In the genomic region with DNA sequence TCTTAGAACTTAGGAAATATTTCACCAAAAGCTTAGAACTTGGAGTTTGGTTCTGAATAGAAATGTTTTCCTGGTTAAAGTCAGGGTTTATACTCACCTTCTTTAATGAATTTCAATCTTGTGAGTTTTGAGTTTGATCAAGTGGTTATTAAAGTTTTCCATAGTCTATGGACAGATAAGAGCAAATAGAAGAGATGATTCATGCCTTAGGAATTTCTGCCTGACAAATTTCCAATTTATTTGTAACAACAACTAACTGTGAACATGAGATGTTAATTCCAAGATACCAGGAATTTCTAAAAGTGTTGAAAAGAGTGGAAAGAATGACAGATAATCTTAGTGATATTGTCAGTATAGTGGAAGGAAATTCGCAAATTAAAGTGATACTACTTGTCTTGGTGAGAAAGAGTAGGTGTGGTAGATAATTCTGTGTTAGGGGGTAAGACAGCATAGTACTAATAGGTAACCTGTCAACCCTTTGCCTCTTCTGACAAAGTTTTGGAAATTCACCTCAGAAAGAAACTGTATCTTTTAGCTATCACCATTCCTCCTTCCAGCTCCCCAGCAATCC, we compare ENCODE assay signal across 14 cellular contexts.
DNase-seq lines count a peak whose midpoint lies in the region; ATAC-seq and TF ChIP-seq lines count a peak whose summit lies in the region.
"Had no signal": no experiment of that assay in that cellular context is flagged by ENCODE, and none has a peak within 500 bp of the region (broad histone marks: within the 10 kb centered on the region; RNA-seq: fewer than 3 reads in every experiment).

No MANE protein-coding gene starts in this region.

- DNase-seq in AG09309 (ENCODE audit: low read depth), result peak; percentile 3
- DNase-seq in HFF-Myc (ENCODE audit: extremely low read depth, low read depth), result peak; percentile 27
- peak; percentile 40 for DNase-seq in astrocyte of the cerebellum (ENCODE audit: low read depth)
- peak; percentile 73 for DNase-seq in iris pigment epithelial cell (ENCODE audit: low read depth)
- DNase-seq in left lobe of liver (ENCODE audit: low spot score), result no peak
- no peak for DNase-seq in NCI-H128 (lab: John Stamatoyannopoulos, UW; ENCODE audit: unreplicated experiment)
- DNase-seq in CD4-positive, alpha-beta memory T cell, result no peak
- DNase-seq in ascending aorta (ENCODE audit: low spot score in 2 of 2), result no peak
- DNase-seq: activated CD4-positive, alpha-beta T cell treated with anti-CD3 and anti-CD28 coated beads, Interleukin-2, amount 50 U/mL, for 1 hour; effector CD8-positive, alpha-beta T cell; stimulated activated CD4-positive, alpha-beta T cell treated with anti-CD3 and anti-CD28 coated beads, Interleukin-4, amount 100 ng/mL, for 24 hours; stimulated activated naive CD8-positive, alpha-beta T cell treated with anti-CD3 and anti-CD28 coated beads, Interleukin-15, Interleukin-2, amounts not matched to agents 100 U/mL and 50 U/mL, for 24 hours had no signal

- no peaks in the 10 kb centered on the region for H3K36me3 ChIP-seq in CD4-positive, alpha-beta memory T cell (ENCODE audit: insufficient read depth, low read length)
- H3K36me3 ChIP-seq in ascending aorta, result peaks cover 0 to 17% of the 10 kb centered on the region in 2 donors

- peak overlapping the region in 1 of 7 donors; percentile 25 for H3K27ac Mint-ChIP-seq in CD4-positive, alpha-beta memory T cell
- H3K27ac Mint-ChIP-seq: progenitor cell of endocrine pancreas; T-helper 1 cell treated with Interleukin-12 subunit alpha and Interleukin-12 subunit beta and Interleukin-4 antibody, amounts not matched to agents 30 μg/mL and 1 μg/mL, for 36 hours had no signal

- peaks cover 60 to 86% of the 10 kb centered on the region in 2 donors for H3K36me3 Mint-ChIP-seq in CD4-positive, alpha-beta memory T cell

- no peak for ATAC-seq in left lobe of liver
- ATAC-seq: stimulated activated naive CD8-positive, alpha-beta T cell treated with anti-CD3 and anti-CD28 coated beads, Interleukin-15, Interleukin-2, amounts not matched to agents 100 U/mL and 50 U/mL, for 24 hours had no signal

- POLR2A ChIA-PET in CD4-positive, alpha-beta memory T cell (lab: Charles Lee; ENCODE audit: partially characterized antibody), result no interaction called here

- intact Hi-C loops in CD4-positive, alpha-beta memory T cell (cut with micrococcal nuclease), result no loop called here
- intact Hi-C loops in ascending aorta (cut with DNase I), result no loop called here

- H3K4me1 Mint-ChIP-seq in CD4-positive, alpha-beta memory T cell, result no peaks in the 10 kb centered on the region

- in situ Hi-C loops in astrocyte of the cerebellum (cut with HindIII; ENCODE audit: low sequenced_read_pairs), result no loop called here

- no peak overlapping the region for H3K4me3 ChIP-seq in AG09309 (ENCODE audit: control insufficient read depth, low read depth, low read length)
- no peak overlapping the region for H3K4me3 ChIP-seq in HFF-Myc (replicated peaks; ENCODE audit: low read depth, low read length)
- H3K4me3 ChIP-seq in astrocyte of the cerebellum (ENCODE audit: low read depth, low read length), result no peak overlapping the region
- no peak overlapping the region for H3K4me3 ChIP-seq in CD4-positive, alpha-beta memory T cell (ENCODE audit: low read length in 2 of 2)
- no peak overlapping the region for H3K4me3 ChIP-seq in ascending aorta

- H3K9me3 ChIP-seq in CD4-positive, alpha-beta memory T cell (ENCODE audit: control insufficient read depth in 1 of 2, low read length in 2 of 2), result no peaks in the 10 kb centered on the region
- peaks cover 0 to 17% of the 10 kb centered on the region in 2 donors for H3K9me3 ChIP-seq in ascending aorta

- H3K9me3 Mint-ChIP-seq in CD4-positive, alpha-beta memory T cell, result peaks cover 2 to 26% (median 12%) of the 10 kb centered on the region in 8 donors

- CTCF ChIA-PET in CD4-positive, alpha-beta memory T cell (lab: Charles Lee; ENCODE audit: partially characterized antibody), result interaction anchor here (0.6 kb wide), 1 partner anchor 53 kb away, joined by 3 read pairs; no protein-coding TSS in a partner anchor

- H3K4me3 Mint-ChIP-seq in CD4-positive, alpha-beta memory T cell, result no peak overlapping the region
- H3K4me3 Mint-ChIP-seq: T-helper 1 cell treated with Interleukin-12 subunit alpha and Interleukin-12 subunit beta and Interleukin-4 antibody, amounts not matched to agents 30 μg/mL and 1 μg/mL, for 36 hours had no signal

- no peaks in the 10 kb centered on the region for H3K27me3 ChIP-seq in CD4-positive, alpha-beta memory T cell (ENCODE audit: insufficient read depth, low read length)
- no peaks in the 10 kb centered on the region for H3K27me3 ChIP-seq in ascending aorta

- no peaks in the 10 kb centered on the region for H3K27me3 Mint-ChIP-seq in CD4-positive, alpha-beta memory T cell
- H3K27me3 Mint-ChIP-seq: progenitor cell of endocrine pancreas had no signal

- TF ChIP-seq CTCF in AG09309 (IDR thresholded peaks at IDR 0.05; ENCODE audit: control insufficient read depth, insufficient read depth, low read depth, low read length, missing control alignments) (no peak), HFF-Myc (IDR thresholded peaks at IDR 0.05; ENCODE audit: low read depth, low read length, missing control alignments) (no peak), astrocyte of the cerebellum (IDR thresholded peaks at IDR 0.05; ENCODE audit: low read depth, low read length, missing control alignments) (no peak), ascending aorta (IDR thresholded peaks at IDR 0.05) (no peak)

- no peaks in the 10 kb centered on the region for H3K4me1 ChIP-seq in CD4-positive, alpha-beta memory T cell (ENCODE audit: insufficient read depth, low read length)
- no peaks in the 10 kb centered on the region for H3K4me1 ChIP-seq in ascending aorta

- no peak overlapping the region for H3K27ac ChIP-seq in CD4-positive, alpha-beta memory T cell (ENCODE audit: low read depth, low read length)
- H3K27ac ChIP-seq in ascending aorta, result no peak overlapping the region

Comparison
In these comparisons a context has a peak if more than half of its experiments do, and no peak if none do; other contexts are left out.
1. DNase-seq: peak in AG09309 (single experiment), HFF-Myc (single experiment), astrocyte of the cerebellum (single experiment) and iris pigment epithelial cell (single experiment); none in left lobe of liver (single experiment), NCI-H128 (single experiment), CD4-positive, alpha-beta memory T cell (0 of 5) and ascending aorta (0 of 2).